ENCODE assay signal across 24 cellular contexts in genomic region chr4:176549161-176549865, GRCh38.
DNase-seq lines count a peak whose midpoint lies in the region; ATAC-seq, FAIRE-seq and TF ChIP-seq lines count a peak whose summit lies in the region.
"Had no signal": no experiment of that assay in that cellular context is flagged by ENCODE, and none has a peak within 500 bp of the region (broad histone marks: within the 10 kb centered on the region; RNA-seq: fewer than 3 reads in every experiment).

No MANE protein-coding gene starts in this region.

- H3K27ac ChIP-seq in OCI-LY3 (ENCODE audit: low read length) (no peak overlapping the region), brain microvascular endothelial cell (peak overlapping the region; percentile 94), mesenchymal stem cell (ENCODE audit: low read length, poor library complexity, severe bottlenecking) (peak overlapping the region; percentile 57), kidney (ENCODE audit: low read depth in 2 of 2, low read length in 2 of 2) (no peak overlapping the region)
- H3K27ac ChIP-seq: psoas muscle had no signal

- TF ChIP-seq CTCF in OCI-LY3 (IDR thresholded peaks at IDR 0.05; ENCODE audit: low read depth, low read length) (no peak), brain microvascular endothelial cell (IDR thresholded peaks at IDR 0.05; ENCODE audit: low read depth, low read length, missing control alignments) (no peak), kidney (IDR thresholded peaks at IDR 0.05; ENCODE audit: borderline replicate concordance, extremely low read depth, insufficient read depth) (no peak)

- H2BK12ac ChIP-seq in mesenchymal stem cell (ENCODE audit: low read length in 2 of 2): no peak overlapping the region

- H3K27me3 ChIP-seq in OCI-LY3 (ENCODE audit: low read depth, low read length): no peaks in the 10 kb centered on the region
- H3K27me3 ChIP-seq in brain microvascular endothelial cell (replicated peaks): no peaks in the 10 kb centered on the region
- H3K27me3 ChIP-seq in mesenchymal stem cell (ENCODE audit: control insufficient read depth in 1 of 2, insufficient read depth in 1 of 2, low read length in 2 of 2): no peaks in the 10 kb centered on the region
- H3K27me3 ChIP-seq: MG63 had no signal

- H3K9ac ChIP-seq in OCI-LY3 (ENCODE audit: low read length) (no peak overlapping the region), mesenchymal stem cell (ENCODE audit: low read length) (peak overlapping the region; percentile 45), kidney (ENCODE audit: low read length in 2 of 2) (no peak overlapping the region)

- no peak overlapping the region for H2BK5ac ChIP-seq in mesenchymal stem cell (ENCODE audit: low read depth, low read length, poor library complexity, severe bottlenecking)

- H3K36me3 ChIP-seq in OCI-LY3 (replicated peaks; ENCODE audit: low read depth, low read length) (no peaks in the 10 kb centered on the region), brain microvascular endothelial cell (replicated peaks) (no peaks in the 10 kb centered on the region), mesenchymal stem cell (ENCODE audit: control insufficient read depth in 1 of 2, insufficient read depth in 2 of 2, low read depth in 1 of 2, low read length in 2 of 2) (no peaks in the 10 kb centered on the region), kidney (ENCODE audit: control insufficient read depth in 1 of 2, insufficient read depth in 2 of 2, low read length in 2 of 2) (no peaks in the 10 kb centered on the region)
- H3K36me3 ChIP-seq: MG63 had no signal

- no peak overlapping the region for H4K91ac ChIP-seq in mesenchymal stem cell (ENCODE audit: low read length)

- peak; percentile 15 for DNase-seq in AG08395 (ENCODE audit: low spot score)
- no peak for DNase-seq in brain microvascular endothelial cell
- peak; percentile 58 for DNase-seq in mesenchymal stem cell
- DNase-seq in stimulated activated naive CD4-positive, alpha-beta T cell (lab: John Stamatoyannopoulos, UW): no peak
- no peak for DNase-seq in activated CD8-positive, alpha-beta memory T cell treated with anti-CD3 and anti-CD28 coated beads, Interleukin-2, amount 50 U/mL, for 4 hours
- DNase-seq in kidney: no peak
- DNase-seq: ACHN; activated CD4-positive, CD25-positive, alpha-beta regulatory T cell treated with anti-CD3 and anti-CD28 coated beads, Interleukin-2, amount 50 U/mL, for 72 hours; activated effector memory CD4-positive, alpha-beta T cell treated with anti-CD3 and anti-CD28 coated beads, Interleukin-2, amount 50 U/mL, for 16 hours; anterior cingulate cortex; CD4-positive, CD25-positive, alpha-beta regulatory T cell; DND-41; naive thymus-derived CD4-positive, alpha-beta T cell; NCI-H1694 treated with DMSO at 0.1 percent for 48 hours; NCI-H446; psoas muscle; SIG-M5; stimulated activated CD4-positive, alpha-beta T cell treated with anti-CD3 and anti-CD28 coated beads, Interleukin-15, amount 100 ng/mL, for 24 hours; stimulated activated naive B cell treated with anti-CD40 and anti-IgM and Interleukin-4, amounts not matched to agents 10 μg/mL and 1 μg/mL and 100 μg/mL, for 72 hours had no signal

- H3K4me1 ChIP-seq in OCI-LY3 (ENCODE audit: low read length): no peaks in the 10 kb centered on the region
- peaks cover 1% of the 10 kb centered on the region for H3K4me1 ChIP-seq in mesenchymal stem cell (ENCODE audit: control insufficient read depth, insufficient read depth, low read depth, low read length)
- no peaks in the 10 kb centered on the region for H3K4me1 ChIP-seq in kidney (ENCODE audit: control insufficient read depth in 1 of 2, insufficient read depth in 1 of 2, low read depth in 1 of 2, low read length in 2 of 2)
- H3K4me1 ChIP-seq: psoas muscle had no signal

- in situ Hi-C loops in brain microvascular endothelial cell (cut with HindIII; ENCODE audit: low pct_ligation_motif_present, low sequenced_read_pairs): loop anchor here (25.0 kb wide), 1 partner anchor 162 kb away; no protein-coding TSS in a partner anchor

- H3K14ac ChIP-seq in mesenchymal stem cell (ENCODE audit: low read length in 2 of 2): no peak overlapping the region

- no peak overlapping the region for H2AK5ac ChIP-seq in mesenchymal stem cell (ENCODE audit: low read length, severe bottlenecking)

- no peaks in the 10 kb centered on the region for H3K79me1 ChIP-seq in mesenchymal stem cell (replicated peaks; ENCODE audit: low read length, poor library complexity, severe bottlenecking)

- ATAC-seq in GM18873 (IDR thresholded peaks at IDR 0.05; ENCODE audit: low FRiP score, unreplicated experiment): no peak
- ATAC-seq: naive thymus-derived CD4-positive, alpha-beta T cell; psoas muscle; stimulated activated naive B cell treated with anti-CD40 and anti-IgM and Interleukin-4, amounts not matched to agents 10 μg/mL and 1 μg/mL and 100 μg/mL, for 72 hours had no signal

- H3K4ac ChIP-seq in mesenchymal stem cell (ENCODE audit: low read depth in 1 of 2, low read length in 2 of 2): no peak overlapping the region

- no peaks in the 10 kb centered on the region for H4K20me1 ChIP-seq in OCI-LY3 (ENCODE audit: insufficient read depth, low read length)

- H2BK120ac ChIP-seq in mesenchymal stem cell (ENCODE audit: low read depth, low read length): no peak overlapping the region

- peak overlapping the region in 1 of 2 experiments; percentile 40 for H3K18ac ChIP-seq in mesenchymal stem cell (ENCODE audit: low read depth in 1 of 2, low read length in 2 of 2)

- H2BK15ac ChIP-seq in mesenchymal stem cell (ENCODE audit: low read depth, poor library complexity, severe bottlenecking): no peak overlapping the region

- H3K4me3 ChIP-seq in OCI-LY3 (ENCODE audit: low read length): no peak overlapping the region
- no peak overlapping the region for H3K4me3 ChIP-seq in brain microvascular endothelial cell (ENCODE audit: low read depth, low read length)
- peak overlapping the region in 1 of 2 experiments; percentile 47 for H3K4me3 ChIP-seq in mesenchymal stem cell (ENCODE audit: insufficient read depth in 1 of 2, low read depth in 1 of 2, low read length in 2 of 2)
- no peak overlapping the region for H3K4me3 ChIP-seq in kidney (ENCODE audit: low read length in 2 of 2)
- H3K4me3 ChIP-seq: MG63, psoas muscle had no signal

- H2AFZ ChIP-seq in OCI-LY3 (ENCODE audit: low read depth, low read length) (0 out of 2 replicates have a peak overlapping the region, but pooled peaks have one; percentile 9), mesenchymal stem cell (ENCODE audit: low read depth, low read length) (no peak overlapping the region)

- no peak overlapping the region for H3K4me2 ChIP-seq in OCI-LY3 (ENCODE audit: low read length)
- no peak overlapping the region for H3K4me2 ChIP-seq in mesenchymal stem cell (ENCODE audit: low read length, poor library complexity, severe bottlenecking)

- WGBS in mesenchymal stem cell: 64% methylated on average over 1 of the region's 4 CpGs

- no peaks in the 10 kb centered on the region for H3K9me3 ChIP-seq in OCI-LY3 (ENCODE audit: insufficient read depth, low read length)
- H3K9me3 ChIP-seq in mesenchymal stem cell (ENCODE audit: control insufficient read depth, low read length): peaks cover 6% of the 10 kb centered on the region
- peaks cover 0 to 7% of the 10 kb centered on the region in 2 donors for H3K9me3 ChIP-seq in kidney (ENCODE audit: control insufficient read depth in 1 of 2, low read length in 2 of 2)
- H3K9me3 ChIP-seq: MG63 had no signal

- H4K8ac ChIP-seq in mesenchymal stem cell (ENCODE audit: low read length): no peak overlapping the region

- H3K79me2 ChIP-seq in OCI-LY3 (ENCODE audit: low read length): no peaks in the 10 kb centered on the region

- H3K23ac ChIP-seq in mesenchymal stem cell (ENCODE audit: low read length in 2 of 2): no peak overlapping the region

- intact Hi-C loops in kidney (cut with DNase I): no loop called here

- FAIRE-seq in kidney (lab: Jason Lieb, UNC): no peak
- FAIRE-seq: colon, endothelial cell of umbilical vein had no signal

Comparison
In these comparisons a context has a peak if more than half of its experiments do, and no peak if none do; other contexts are left out.
1. DNase-seq: peak in AG08395 (single experiment) and mesenchymal stem cell (single experiment); none in brain microvascular endothelial cell (single experiment), stimulated activated naive CD4-positive, alpha-beta T cell (0 of 6), activated CD8-positive, alpha-beta memory T cell treated with anti-CD3 and anti-CD28 coated beads, Interleukin-2, amount 50 U/mL, for 4 hours (single experiment) and kidney (single experiment).
2. H3K27ac ChIP-seq: peak in brain microvascular endothelial cell (single experiment) and mesenchymal stem cell (single experiment); none in OCI-LY3 (single experiment) and kidney (0 of 2).